ENCODE assay signal across 20 cellular contexts in the genomic region with DNA sequence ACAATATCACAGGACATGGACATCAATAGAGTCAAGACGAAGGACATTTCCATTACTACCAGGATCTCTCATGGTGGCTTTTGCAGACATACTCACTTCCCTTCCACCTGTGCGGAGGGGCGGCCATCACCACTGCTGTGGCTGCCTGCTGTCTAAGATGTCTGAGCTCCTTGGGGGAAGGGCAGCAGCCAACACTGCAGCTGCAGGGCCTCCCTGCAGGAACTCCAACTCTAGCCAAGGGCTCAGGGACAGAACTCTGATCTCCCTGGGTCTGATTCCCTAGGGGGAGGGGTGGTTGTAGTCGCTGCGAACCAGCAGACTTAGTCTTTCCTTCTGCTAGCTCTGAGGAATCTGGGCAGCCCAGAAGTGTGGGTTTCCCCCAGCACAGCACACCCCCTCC.
DNase-seq lines count a peak whose midpoint lies in the region; ATAC-seq and TF ChIP-seq lines count a peak whose summit lies in the region.
"Had no signal": no experiment of that assay in that cellular context is flagged by ENCODE, and none has a peak within 500 bp of the region (broad histone marks: within the 10 kb centered on the region; RNA-seq: fewer than 3 reads in every experiment).

No MANE protein-coding gene starts in this region.

- no peaks in the 10 kb centered on the region for H3K27me3 ChIP-seq in DND-41 (ENCODE audit: insufficient read depth, low read length, poor library complexity)
- no peaks in the 10 kb centered on the region for H3K27me3 ChIP-seq in NT2/D1 (ENCODE audit: insufficient read depth, insufficient read length)
- H3K27me3 ChIP-seq in mesenchymal stem cell (ENCODE audit: control insufficient read depth in 1 of 2, insufficient read depth in 1 of 2, low read length in 2 of 2), result no peaks in the 10 kb centered on the region

- H3K23ac ChIP-seq in mesenchymal stem cell (ENCODE audit: low read length in 2 of 2), result no peak overlapping the region

- 70% methylated on average over 5 of the region's 5 CpGs for WGBS in mesenchymal stem cell

- peak; percentile 41 for DNase-seq in DND-41
- peak; percentile 55 for DNase-seq in NT2/D1 (ENCODE audit: low read depth, low spot score)
- DNase-seq in iPS DF 19.7 (ENCODE audit: low read depth, low spot score), result peak; percentile 12
- no peak for DNase-seq in mesenchymal stem cell
- DNase-seq in NOMO-1 treated with DMSO at 0.1 percent for 48 hours (lab: John Stamatoyannopoulos, UW; ENCODE audit: unreplicated experiment), result no peak
- DNase-seq: Caco-2; CD4-positive, alpha-beta T cell; DMS153; NCI-H1105; NCI-H2081; NCI-H2171 treated with DMSO at 0.1 percent for 48 hours; NCI-H748 treated with DMSO at 0.1 percent for 48 hours; NK-92 treated with Interleukin-12 subunit alpha and Interleukin-12 subunit beta, amount 100 ng/mL, for 24 hours; PC-3; RPMI8226; SHP77 treated with DMSO at 0.1 percent for 48 hours; SK-N-SH had no signal

- H2AFZ ChIP-seq in DND-41 (ENCODE audit: low read depth, low read length), result no peak overlapping the region
- no peak overlapping the region for H2AFZ ChIP-seq in mesenchymal stem cell (ENCODE audit: low read depth, low read length)

- ATAC-seq in DND-41 (ENCODE audit: insufficient read depth, low read depth) (peak; percentile 71), HG02840 (IDR thresholded peaks at IDR 0.05; ENCODE audit: low FRiP score, unreplicated experiment) (no peak), GM18502 (IDR thresholded peaks at IDR 0.05; ENCODE audit: poor library complexity, unreplicated experiment) (no peak), GM21825 (IDR thresholded peaks at IDR 0.05; ENCODE audit: unreplicated experiment) (no peak)
- ATAC-seq: PC-3 had no signal

- no peak overlapping the region for H3K4ac ChIP-seq in mesenchymal stem cell (ENCODE audit: low read depth in 1 of 2, low read length in 2 of 2)

- H3K27ac ChIP-seq in DND-41 (ENCODE audit: low read length) (no peak overlapping the region; the same call in 1 of the 2 replicates), mesenchymal stem cell (ENCODE audit: low read length, poor library complexity, severe bottlenecking) (no peak overlapping the region)

- TF ChIP-seq CTCF in DND-41 (IDR thresholded peaks at IDR 0.05; ENCODE audit: borderline replicate concordance, extremely low read depth, low read length, poor library complexity, severe bottlenecking), result no peak

- H2BK5ac ChIP-seq in mesenchymal stem cell (ENCODE audit: low read depth, low read length, poor library complexity, severe bottlenecking), result no peak overlapping the region

- H4K8ac ChIP-seq in mesenchymal stem cell (ENCODE audit: low read length), result no peak overlapping the region

- H2BK12ac ChIP-seq in mesenchymal stem cell (ENCODE audit: low read length in 2 of 2), result no peak overlapping the region

- H3K14ac ChIP-seq in mesenchymal stem cell (ENCODE audit: low read length in 2 of 2), result no peak overlapping the region

- no peaks in the 10 kb centered on the region for H3K36me3 ChIP-seq in DND-41 (ENCODE audit: insufficient read depth, low read length)
- no peaks in the 10 kb centered on the region for H3K36me3 ChIP-seq in NT2/D1 (ENCODE audit: insufficient read depth, insufficient read length, low read length)
- H3K36me3 ChIP-seq in mesenchymal stem cell (ENCODE audit: control insufficient read depth in 1 of 2, insufficient read depth in 2 of 2, low read depth in 1 of 2, low read length in 2 of 2), result no peaks in the 10 kb centered on the region

- H3K9ac ChIP-seq in DND-41 (ENCODE audit: low read depth, low read length) (no peak overlapping the region), NT2/D1 (ENCODE audit: insufficient read length, low read depth) (no peak overlapping the region), mesenchymal stem cell (ENCODE audit: low read length) (no peak overlapping the region)
- H3K9ac ChIP-seq: SK-N-SH had no signal

- H3K4me1 ChIP-seq in DND-41 (ENCODE audit: insufficient read depth, low read length) (peaks cover 7% of the 10 kb centered on the region), NT2/D1 (ENCODE audit: insufficient read depth, insufficient read length) (no peaks in the 10 kb centered on the region), mesenchymal stem cell (ENCODE audit: control insufficient read depth, insufficient read depth, low read depth, low read length) (peaks cover 7% of the 10 kb centered on the region)
- H3K4me1 ChIP-seq: Caco-2 had no signal

- H4K20me1 ChIP-seq in DND-41 (ENCODE audit: insufficient read depth, low read length), result no peaks in the 10 kb centered on the region

- H2BK15ac ChIP-seq in mesenchymal stem cell (ENCODE audit: low read depth, poor library complexity, severe bottlenecking), result no peak overlapping the region

- H3K9me3 ChIP-seq in DND-41 (ENCODE audit: insufficient read depth, low read length, severe bottlenecking) (no peaks in the 10 kb centered on the region), NT2/D1 (ENCODE audit: insufficient read depth, low read length) (no peaks in the 10 kb centered on the region), mesenchymal stem cell (ENCODE audit: control insufficient read depth, low read length) (no peaks in the 10 kb centered on the region)
- H3K9me3 ChIP-seq: Caco-2, SK-N-SH had no signal

- no peak overlapping the region for H2BK120ac ChIP-seq in mesenchymal stem cell (ENCODE audit: low read depth, low read length)

- H3K4me3 ChIP-seq in DND-41 (ENCODE audit: low read depth in 1 of 2, low read length in 2 of 2) (no peak overlapping the region), NT2/D1 (ENCODE audit: insufficient read length, low read depth) (no peak overlapping the region), mesenchymal stem cell (ENCODE audit: insufficient read depth in 1 of 2, low read depth in 1 of 2, low read length in 2 of 2) (no peak overlapping the region)

- no peak overlapping the region for H3K4me2 ChIP-seq in DND-41 (ENCODE audit: insufficient read depth, low read length)
- H3K4me2 ChIP-seq in mesenchymal stem cell (ENCODE audit: low read length, poor library complexity, severe bottlenecking), result no peak overlapping the region
- H3K4me2 ChIP-seq: SK-N-SH had no signal

- H3K18ac ChIP-seq in mesenchymal stem cell (ENCODE audit: low read depth in 1 of 2, low read length in 2 of 2), result no peak overlapping the region

- H3K79me1 ChIP-seq in mesenchymal stem cell (replicated peaks; ENCODE audit: low read length, poor library complexity, severe bottlenecking), result no peaks in the 10 kb centered on the region

- H3K79me2 ChIP-seq in DND-41 (ENCODE audit: insufficient read depth, low read length), result no peaks in the 10 kb centered on the region

- H4K91ac ChIP-seq in mesenchymal stem cell (ENCODE audit: low read length), result peak overlapping the region; percentile 68

- no peak overlapping the region for H2AK5ac ChIP-seq in mesenchymal stem cell (ENCODE audit: low read length, severe bottlenecking)

Comparison
In these comparisons a context has a peak if more than half of its experiments do, and no peak if none do; other contexts are left out.
1. DNase-seq: peak in DND-41 (single experiment), NT2/D1 (single experiment) and iPS DF 19.7 (single experiment); none in mesenchymal stem cell (single experiment) and NOMO-1 treated with DMSO at 0.1 percent for 48 hours (single experiment).